ENCODE assay signal across 31 cellular contexts in genomic region chr20:57420571-57421257, GRCh38. TPM values are rescaled to one million over a fixed set of nuclear protein-coding genes. Genes with fewer than 3 reads are reported as not detected.
DNase-seq lines count a peak whose midpoint lies in the region; ATAC-seq and TF ChIP-seq lines count a peak whose summit lies in the region.
"Had no signal": no experiment of that assay in that cellular context is flagged by ENCODE, and none has a peak within 500 bp of the region (broad histone marks: within the 10 kb centered on the region; RNA-seq: fewer than 3 reads in every experiment).

No MANE protein-coding gene starts in this region.

- H2AFZ ChIP-seq in DND-41 (ENCODE audit: low read depth, low read length): no peak overlapping the region
- H2AFZ ChIP-seq: parathyroid adenoma had no signal

- CTCF ChIA-PET in activated CD8-positive, alpha-beta memory T cell treated with anti-CD3 and anti-CD28 coated beads, Interleukin-2, amount 10 ng/mL, durations not matched to agents 7 days and 5 days (lab: Charles Lee): interaction anchor here (1.6 kb wide), 1 partner anchor 13 kb away, joined by 3 read pairs; no protein-coding TSS in a partner anchor

- no peak overlapping the region for H3K4me3 ChIP-seq in DND-41 (ENCODE audit: low read depth in 1 of 2, low read length in 2 of 2)
- H3K4me3 ChIP-seq in NT2/D1 (ENCODE audit: insufficient read length, low read depth): no peak overlapping the region
- H3K4me3 ChIP-seq: A549, thyroid gland, vagina had no signal

- H3K79me2 ChIP-seq in DND-41 (ENCODE audit: insufficient read depth, low read length): no peaks in the 10 kb centered on the region
- H3K79me2 ChIP-seq: parathyroid adenoma had no signal

- no peak for DNase-seq in activated CD8-positive, alpha-beta memory T cell treated with anti-CD3 and anti-CD28 coated beads, Interleukin-2, amount 10 ng/mL, durations not matched to agents 7 days and 5 days
- DNase-seq in activated CD8-positive, alpha-beta memory T cell treated with anti-CD3 and anti-CD28 coated beads for 24 hours: no peak
- DNase-seq in DND-41 (no peak), NT2/D1 (ENCODE audit: low read depth, low spot score) (no peak), naive B cell (no peak), dedifferentiated amniotic fluid mesenchymal stem cell (ENCODE audit: extremely low spot score) (no peak), GDM1 (lab: John Stamatoyannopoulos, UW) (no peak), CD14-positive monocyte (ENCODE audit: low spot score) (no peak)
- DNase-seq: activated B cell treated with CpG ODN at 0.5 μM for 24 hours; activated CD8-positive, alpha-beta memory T cell treated with anti-CD3 and anti-CD28 coated beads, Interleukin-2, amount 50 U/mL, for 4 hours; activated naive CD4-positive, alpha-beta T cell; CD4-positive, alpha-beta memory T cell; endodermal cell; foreskin fibroblast; H7; Karpas-422; NCI-H2081; NCI-H510A treated with DMSO at 0.1 percent for 48 hours; retina; SK-N-SH; small intestine; thyroid gland had no signal

- H3K36me3 Mint-ChIP-seq in activated CD8-positive, alpha-beta memory T cell treated with anti-CD3 and anti-CD28 coated beads, Interleukin-2, amount 10 ng/mL, durations not matched to agents 7 days and 5 days: no peaks in the 10 kb centered on the region
- H3K36me3 Mint-ChIP-seq in naive B cell: no peaks in the 10 kb centered on the region
- no peaks in the 10 kb centered on the region for H3K36me3 Mint-ChIP-seq in CD14-positive monocyte
- H3K36me3 Mint-ChIP-seq: CD4-positive, alpha-beta memory T cell; memory B cell had no signal

- no peak overlapping the region for H3K27ac Mint-ChIP-seq in activated CD8-positive, alpha-beta memory T cell treated with anti-CD3 and anti-CD28 coated beads, Interleukin-2, amount 10 ng/mL, durations not matched to agents 7 days and 5 days
- H3K27ac Mint-ChIP-seq in naive B cell (peak overlapping the region in 4 of 6 donors; percentile 16 to 84 (median 48)), CD14-positive monocyte (peak overlapping the region in 1 of 7 donors; percentile 31)
- H3K27ac Mint-ChIP-seq: activated B cell treated with CpG ODN at 0.5 μM for 24 hours; CD4-positive, alpha-beta memory T cell; dendritic cell treated with granulocyte-macrophage colony-stimulating factor and Interleukin-4, amounts not matched to agents 40 ng/mL and 50 ng/mL, for 4 days; endodermal cell; memory B cell had no signal

- H3K9ac ChIP-seq in DND-41 (ENCODE audit: low read depth, low read length): no peak overlapping the region
- peak overlapping the region; percentile 25 for H3K9ac ChIP-seq in NT2/D1 (ENCODE audit: insufficient read length, low read depth)
- H3K9ac ChIP-seq: parathyroid adenoma, SK-N-SH had no signal

- H3K9me3 ChIP-seq in DND-41 (ENCODE audit: insufficient read depth, low read length, severe bottlenecking): no peaks in the 10 kb centered on the region
- H3K9me3 ChIP-seq in NT2/D1 (ENCODE audit: insufficient read depth, low read length): no peaks in the 10 kb centered on the region
- H3K9me3 ChIP-seq: A549, SK-N-SH, thyroid gland, vagina had no signal

- no peaks in the 10 kb centered on the region for H3K9me3 Mint-ChIP-seq in activated CD8-positive, alpha-beta memory T cell treated with anti-CD3 and anti-CD28 coated beads, Interleukin-2, amount 10 ng/mL, durations not matched to agents 7 days and 5 days (ENCODE audit: low read depth)
- no peaks in the 10 kb centered on the region for H3K9me3 Mint-ChIP-seq in naive B cell
- H3K9me3 Mint-ChIP-seq in CD14-positive monocyte: peaks cover 0 to 7% (median 0%) of the 10 kb centered on the region in 7 donors
- H3K9me3 Mint-ChIP-seq: activated B cell treated with CpG ODN at 0.5 μM for 24 hours; CD4-positive, alpha-beta memory T cell; central memory CD8-positive, alpha-beta T cell; dendritic cell treated with granulocyte-macrophage colony-stimulating factor and Interleukin-4, amounts not matched to agents 40 ng/mL and 50 ng/mL, for 4 days; endodermal cell; neural crest cell; stimulated activated naive CD8-positive, alpha-beta T cell treated with anti-CD3 and anti-CD28 coated beads, Interleukin-15, Interleukin-2, amounts not matched to agents 100 ng/mL and 50 ng/mL, for 24 hours had no signal

- ATAC-seq in activated CD8-positive, alpha-beta memory T cell treated with anti-CD3 and anti-CD28 coated beads, Interleukin-2, amount 10 ng/mL, durations not matched to agents 7 days and 5 days: peak; percentile 23
- ATAC-seq in DND-41 (ENCODE audit: insufficient read depth, low read depth) (0 out of 3 replicates have a peak, but pooled peaks have one; percentile 22), naive B cell (ENCODE audit: low read depth in 2 of 2) (no peak)
- ATAC-seq: esophagus mucosa had no signal

- H3K4me2 ChIP-seq in DND-41 (ENCODE audit: insufficient read depth, low read length): no peak overlapping the region
- H3K4me2 ChIP-seq: A549, SK-N-SH had no signal

- peaks cover 26% of the 10 kb centered on the region for H4K20me1 ChIP-seq in DND-41 (ENCODE audit: insufficient read depth, low read length)

- H3K27me3 Mint-ChIP-seq in activated CD8-positive, alpha-beta memory T cell treated with anti-CD3 and anti-CD28 coated beads, Interleukin-2, amount 10 ng/mL, durations not matched to agents 7 days and 5 days: peaks cover 13% of the 10 kb centered on the region
- no peaks in the 10 kb centered on the region for H3K27me3 Mint-ChIP-seq in naive B cell
- peaks cover 1 to 10% (median 6%) of the 10 kb centered on the region in 3 donors for H3K27me3 Mint-ChIP-seq in CD14-positive monocyte (ENCODE audit: low read depth in 3 of 3)
- H3K27me3 Mint-ChIP-seq: activated B cell treated with CpG ODN at 0.5 μM for 24 hours; CD4-positive, alpha-beta memory T cell; central memory CD8-positive, alpha-beta T cell; stimulated activated naive CD8-positive, alpha-beta T cell treated with anti-CD3 and anti-CD28 coated beads, Interleukin-15, Interleukin-2, amounts not matched to agents 100 ng/mL and 50 ng/mL, for 24 hours had no signal

- intact Hi-C loops in CD14-positive monocyte (cut with micrococcal nuclease): no loop called here

- H3K4me1 Mint-ChIP-seq in activated CD8-positive, alpha-beta memory T cell treated with anti-CD3 and anti-CD28 coated beads, Interleukin-2, amount 10 ng/mL, durations not matched to agents 7 days and 5 days: peaks cover 11% of the 10 kb centered on the region
- H3K4me1 Mint-ChIP-seq in naive B cell (peaks cover 39 to 64% (median 53%) of the 10 kb centered on the region in 3 donors), CD14-positive monocyte (peaks cover 40% of the 10 kb centered on the region)

- H3K36me3 ChIP-seq in DND-41 (ENCODE audit: insufficient read depth, low read length) (no peaks in the 10 kb centered on the region), NT2/D1 (ENCODE audit: insufficient read depth, insufficient read length, low read length) (no peaks in the 10 kb centered on the region)
- H3K36me3 ChIP-seq: thyroid gland, vagina had no signal

- TF ChIP-seq CTCF in DND-41 (IDR thresholded peaks at IDR 0.05; ENCODE audit: borderline replicate concordance, extremely low read depth, low read length, poor library complexity, severe bottlenecking): no peak
- no peak for TF ChIP-seq CTCF in CD14-positive monocyte (IDR thresholded peaks at IDR 0.05)

- no peak overlapping the region for H3K27ac ChIP-seq in DND-41 (ENCODE audit: low read length)
- H3K27ac ChIP-seq: A549, parathyroid adenoma, thyroid gland, vagina had no signal

- 0 out of 2 replicates have a peak, but pooled peaks cover 2% of the 10 kb centered on the region for H3K4me1 ChIP-seq in DND-41 (ENCODE audit: insufficient read depth, low read length)
- peaks cover 19% of the 10 kb centered on the region for H3K4me1 ChIP-seq in NT2/D1 (ENCODE audit: insufficient read depth, insufficient read length)
- H3K4me1 ChIP-seq: A549, parathyroid adenoma, thyroid gland, vagina had no signal

- H3K4me3 Mint-ChIP-seq in activated CD8-positive, alpha-beta memory T cell treated with anti-CD3 and anti-CD28 coated beads, Interleukin-2, amount 10 ng/mL, durations not matched to agents 7 days and 5 days: no peak overlapping the region
- H3K4me3 Mint-ChIP-seq in naive B cell (peak overlapping the region in 1 of 8 donors; percentile 24), CD14-positive monocyte (no peak overlapping the region)
- H3K4me3 Mint-ChIP-seq: activated B cell treated with CpG ODN at 0.5 μM for 24 hours; CD4-positive, alpha-beta memory T cell; central memory CD8-positive, alpha-beta T cell; dendritic cell treated with granulocyte-macrophage colony-stimulating factor and Interleukin-4, amounts not matched to agents 40 ng/mL and 50 ng/mL, for 4 days; endodermal cell; memory B cell; neural crest cell; stimulated activated naive CD8-positive, alpha-beta T cell treated with anti-CD3 and anti-CD28 coated beads, Interleukin-15, Interleukin-2, amounts not matched to agents 100 ng/mL and 50 ng/mL, for 24 hours had no signal

- H3K27me3 ChIP-seq in DND-41 (ENCODE audit: insufficient read depth, low read length, poor library complexity): peaks cover 8% of the 10 kb centered on the region
- H3K27me3 ChIP-seq in NT2/D1 (ENCODE audit: insufficient read depth, insufficient read length): no peaks in the 10 kb centered on the region
- H3K27me3 ChIP-seq: thyroid gland, vagina had no signal

RNA-seq across cellular contexts. Expression of gene RBM38, which starts 29.5 kb away (rescaled TPM):
- total RNA-seq in activated CD8-positive, alpha-beta memory T cell treated with anti-CD3 and anti-CD28 coated beads, Interleukin-2, amount 10 ng/mL, durations not matched to agents 7 days and 5 days: 10 to 100 TPM; 74.8 to 91.9 TPM
- 100 to 1,000 TPM in 5 of 6 donors, 10 to 100 TPM in 1; 80.1 to 189 (median 157) TPM for polyA plus RNA-seq in naive B cell (ENCODE audit: low read depth in 6 of 6)
- polyA plus RNA-seq in CD14-positive monocyte: 10 to 100 TPM in 1 of 2 donors, 1 to 10 TPM in 1; 7.5 to 17.8 TPM

Comparison
In these comparisons a context has a peak if more than half of its experiments do, and no peak if none do; other contexts are left out.
1. ATAC-seq: peak in activated CD8-positive, alpha-beta memory T cell treated with anti-CD3 and anti-CD28 coated beads, Interleukin-2, amount 10 ng/mL, durations not matched to agents 7 days and 5 days (single experiment) and DND-41 (single experiment); none in naive B cell (0 of 2).
2. RNA of gene RBM38, which starts 29.5 kb away (polyA plus RNA-seq): 80.1 to 189 TPM in naive B cell; 7.5 to 17.8 TPM in CD14-positive monocyte; every median in the first group is over 4 times any median in the second.